ENCODE assay signal across 17 cellular contexts in genomic region chr20:37984018-37984785, GRCh38. TPM values are rescaled to one million over a fixed set of nuclear protein-coding genes. Genes with fewer than 3 reads are reported as not detected.
DNase-seq lines count a peak whose midpoint lies in the region; ATAC-seq and TF ChIP-seq lines count a peak whose summit lies in the region.
"Had no signal": no experiment of that assay in that cellular context is flagged by ENCODE, and none has a peak within 500 bp of the region (broad histone marks: within the 10 kb centered on the region; RNA-seq: fewer than 3 reads in every experiment).

No MANE protein-coding gene starts in this region.

- DNase-seq in COLO829 (ENCODE audit: low spot score) (peak; percentile 46), NCI-H2171 (lab: John Stamatoyannopoulos, UW) (peak; percentile 56), cardiac muscle cell (ENCODE audit: low read depth in 1 of 2, low spot score in 1 of 2) (peak in 1 of 2 donors; percentile 34), pons (ENCODE audit: low spot score) (peak; percentile 80), COLO668 (lab: John Stamatoyannopoulos, UW; ENCODE audit: unreplicated experiment) (no peak)
- DNase-seq: activated naive CD4-positive, alpha-beta T cell treated with anti-CD3 and anti-CD28 coated beads, Interleukin-2, amount 10 ng/mL, durations not matched to agents 7 days and 5 days; AML-193; brain microvascular endothelial cell; effector CD4-positive, alpha-beta T cell; mesendoderm; NCI-H510A; Peyer's patch; stimulated activated naive CD8-positive, alpha-beta T cell treated with anti-CD3 and anti-CD28 coated beads, Interleukin-15, amount 100 ng/mL, for 72 hours had no signal

- H3K4me1 ChIP-seq in cardiac muscle cell (ENCODE audit: low read depth): peaks cover 66% of the 10 kb centered on the region
- H3K4me1 ChIP-seq: Peyer's patch had no signal

- H3K36me3 ChIP-seq in cardiac muscle cell: no peaks in the 10 kb centered on the region

- no peak for ATAC-seq in activated T-helper 17 cell treated with anti-CD3 and anti-CD28 coated beads, Interleukin-2, amount 50 U/mL, for 72 hours (replicated peaks)
- ATAC-seq in GM19328 (IDR thresholded peaks at IDR 0.05; ENCODE audit: unreplicated experiment) (no peak), GM18907 (IDR thresholded peaks at IDR 0.05; ENCODE audit: unreplicated experiment) (no peak)
- ATAC-seq: stimulated activated naive CD8-positive, alpha-beta T cell treated with anti-CD3 and anti-CD28 coated beads, Interleukin-15, amount 100 ng/mL, for 72 hours had no signal

- no peak overlapping the region for H3K27ac Mint-ChIP-seq in activated T-helper 17 cell treated with anti-CD3 and anti-CD28 coated beads, Interleukin-2, amount 50 U/mL, for 72 hours
- H3K27ac Mint-ChIP-seq: stimulated activated naive CD8-positive, alpha-beta T cell treated with anti-CD3 and anti-CD28 coated beads, Interleukin-15, amount 100 ng/mL, for 72 hours had no signal

- H3K9me3 Mint-ChIP-seq in activated T-helper 17 cell treated with anti-CD3 and anti-CD28 coated beads, Interleukin-2, amount 50 U/mL, for 72 hours: no peaks in the 10 kb centered on the region
- H3K9me3 Mint-ChIP-seq: activated naive CD4-positive, alpha-beta T cell treated with anti-CD3 and anti-CD28 coated beads, Interleukin-2, amount 10 ng/mL, durations not matched to agents 7 days and 5 days; stimulated activated naive CD8-positive, alpha-beta T cell treated with anti-CD3 and anti-CD28 coated beads, Interleukin-15, amount 100 ng/mL, for 72 hours had no signal

- no peaks in the 10 kb centered on the region for H3K9me3 ChIP-seq in cardiac muscle cell (ENCODE audit: low read depth)
- H3K9me3 ChIP-seq: Peyer's patch had no signal

- H3K36me3 Mint-ChIP-seq in activated T-helper 17 cell treated with anti-CD3 and anti-CD28 coated beads, Interleukin-2, amount 50 U/mL, for 72 hours (ENCODE audit: low read depth): peaks cover 79% of the 10 kb centered on the region

- H3K4me1 Mint-ChIP-seq in activated T-helper 17 cell treated with anti-CD3 and anti-CD28 coated beads, Interleukin-2, amount 50 U/mL, for 72 hours: no peaks in the 10 kb centered on the region
- H3K4me1 Mint-ChIP-seq: activated naive CD4-positive, alpha-beta T cell treated with anti-CD3 and anti-CD28 coated beads, Interleukin-2, amount 10 ng/mL, durations not matched to agents 7 days and 5 days; stimulated activated naive CD8-positive, alpha-beta T cell treated with anti-CD3 and anti-CD28 coated beads, Interleukin-15, amount 100 ng/mL, for 72 hours had no signal

- no peak for TF ChIP-seq CTCF in cardiac muscle cell (IDR thresholded peaks at IDR 0.05; ENCODE audit: low read depth, low read length)

- peak overlapping the region; percentile 92 for H3K27ac ChIP-seq in cardiac muscle cell
- H3K27ac ChIP-seq: brain microvascular endothelial cell, Peyer's patch, skin epidermis had no signal

- H3K4me3 ChIP-seq in cardiac muscle cell: no peak overlapping the region
- H3K4me3 ChIP-seq: Peyer's patch, skin epidermis had no signal

- H3K27me3 ChIP-seq in cardiac muscle cell: no peaks in the 10 kb centered on the region
- H3K27me3 ChIP-seq: brain microvascular endothelial cell, Peyer's patch had no signal

- no peaks in the 10 kb centered on the region for H3K27me3 Mint-ChIP-seq in activated T-helper 17 cell treated with anti-CD3 and anti-CD28 coated beads, Interleukin-2, amount 50 U/mL, for 72 hours
- H3K27me3 Mint-ChIP-seq: activated naive CD4-positive, alpha-beta T cell treated with anti-CD3 and anti-CD28 coated beads, Interleukin-2, amount 10 ng/mL, durations not matched to agents 7 days and 5 days; stimulated activated naive CD8-positive, alpha-beta T cell treated with anti-CD3 and anti-CD28 coated beads, Interleukin-15, amount 100 ng/mL, for 72 hours had no signal

- H3K4me3 Mint-ChIP-seq in activated T-helper 17 cell treated with anti-CD3 and anti-CD28 coated beads, Interleukin-2, amount 50 U/mL, for 72 hours: no peak overlapping the region
- H3K4me3 Mint-ChIP-seq: activated naive CD4-positive, alpha-beta T cell treated with anti-CD3 and anti-CD28 coated beads, Interleukin-2, amount 10 ng/mL, durations not matched to agents 7 days and 5 days; stimulated activated naive CD8-positive, alpha-beta T cell treated with anti-CD3 and anti-CD28 coated beads, Interleukin-15, amount 100 ng/mL, for 72 hours had no signal

RNA-seq across cellular contexts. Expression of gene TTI1, which starts 49.1 kb away (rescaled TPM):
- total RNA-seq in cardiac muscle cell: 19.0 and 23.0 TPM in 2 replicates
- polyA plus RNA-seq in cardiac muscle cell: 23.1 and 32.8 TPM in 2 replicates
- total RNA-seq in activated T-helper 17 cell treated with anti-CD3 and anti-CD28 coated beads, Interleukin-2, amount 50 U/mL, for 72 hours: 10 to 100 TPM; 33.0 to 40.5 TPM

RNA-seq across cellular contexts. Expression of gene RPRD1B, which starts 49.3 kb away (rescaled TPM):
- total RNA-seq in cardiac muscle cell: 26.2 and 43.5 TPM in 2 replicates
- 31.0 and 44.5 TPM in 2 replicates for polyA plus RNA-seq in cardiac muscle cell
- total RNA-seq in activated T-helper 17 cell treated with anti-CD3 and anti-CD28 coated beads, Interleukin-2, amount 50 U/mL, for 72 hours: 10 to 100 TPM; 37.9 to 46.0 TPM
